21 cellular contexts compared by ENCODE assay signal in the genomic region with DNA sequence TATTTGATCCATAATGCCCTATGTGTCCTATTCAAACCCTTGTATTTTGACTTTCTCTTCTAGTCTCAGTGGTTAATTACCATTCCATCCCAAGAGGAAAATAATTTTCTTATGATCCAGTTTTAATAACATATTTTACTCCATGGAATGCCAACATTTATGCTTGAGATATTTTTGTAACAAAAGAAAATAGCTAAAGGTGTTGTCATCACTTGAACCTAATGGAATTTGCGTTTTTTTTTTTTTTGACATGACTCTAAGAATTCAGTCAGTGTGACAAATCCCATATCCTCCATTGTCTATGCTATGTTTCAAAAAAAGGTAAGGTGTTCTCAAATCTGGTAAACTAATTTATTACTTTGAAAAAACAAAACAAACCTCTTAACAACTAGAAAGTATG.
"Had no signal": no experiment of that assay in that cellular context is flagged by ENCODE, and none has a peak within 500 bp of the region (broad histone marks: within the 10 kb centered on the region; RNA-seq: fewer than 3 reads in every experiment).

No MANE protein-coding gene starts in this region.

- H3K36me3 Mint-ChIP-seq: activated naive CD8-positive, alpha-beta T cell treated with anti-CD3 and anti-CD28 coated beads for 36 hours; type B pancreatic cell had no signal

- H3K27me3 ChIP-seq: brain microvascular endothelial cell, stomach had no signal

- H3K4me3 Mint-ChIP-seq: activated CD4-positive, alpha-beta T cell treated with anti-CD3 and anti-CD28 coated beads for 36 hours; activated naive CD8-positive, alpha-beta T cell treated with anti-CD3 and anti-CD28 coated beads for 36 hours; central memory CD8-positive, alpha-beta T cell; nephron progenitor cell; type B pancreatic cell had no signal

- H3K27ac ChIP-seq: brain microvascular endothelial cell, coronary artery, stomach had no signal

- H3K4me3 ChIP-seq: coronary artery, lung, stomach had no signal

- H3K27ac Mint-ChIP-seq: activated CD4-positive, alpha-beta T cell treated with anti-CD3 and anti-CD28 coated beads for 36 hours; activated naive CD8-positive, alpha-beta T cell treated with anti-CD3 and anti-CD28 coated beads for 36 hours; nephron progenitor cell; progenitor cell of endocrine pancreas; type B pancreatic cell had no signal

- H3K27me3 Mint-ChIP-seq: activated CD4-positive, alpha-beta T cell treated with anti-CD3 and anti-CD28 coated beads for 36 hours; activated naive CD8-positive, alpha-beta T cell treated with anti-CD3 and anti-CD28 coated beads for 36 hours; central memory CD8-positive, alpha-beta T cell; progenitor cell of endocrine pancreas; type B pancreatic cell had no signal

- H3K36me3 ChIP-seq: brain microvascular endothelial cell, stomach had no signal

- DNase-seq: activated CD4-positive, alpha-beta T cell treated with anti-CD3 and anti-CD28 coated beads for 36 hours; activated CD4-positive, alpha-beta T cell treated with anti-CD3 and anti-CD28 coated beads, Interleukin-2, amount 50 U/mL, for 48 hours; activated naive CD4-positive, alpha-beta T cell; activated naive CD8-positive, alpha-beta T cell treated with anti-CD3 and anti-CD28 coated beads for 36 hours; amygdala; brain microvascular endothelial cell; erythroblast; foreskin melanocyte; hypothalamus; islet precursor cell; nephron progenitor cell; nucleus accumbens; stimulated activated CD4-positive, alpha-beta T cell treated with anti-CD3 and anti-CD28 coated beads, Interleukin-2, amount 100 ng/mL, for 48 hours; stomach; SW 1271 had no signal

- H3K4me1 Mint-ChIP-seq: activated CD4-positive, alpha-beta T cell treated with anti-CD3 and anti-CD28 coated beads for 36 hours; activated naive CD8-positive, alpha-beta T cell treated with anti-CD3 and anti-CD28 coated beads for 36 hours; central memory CD8-positive, alpha-beta T cell; nephron progenitor cell had no signal

- ATAC-seq: activated CD4-positive, alpha-beta T cell treated with anti-CD3 and anti-CD28 coated beads for 36 hours; left lobe of liver had no signal
